In the genomic region with DNA sequence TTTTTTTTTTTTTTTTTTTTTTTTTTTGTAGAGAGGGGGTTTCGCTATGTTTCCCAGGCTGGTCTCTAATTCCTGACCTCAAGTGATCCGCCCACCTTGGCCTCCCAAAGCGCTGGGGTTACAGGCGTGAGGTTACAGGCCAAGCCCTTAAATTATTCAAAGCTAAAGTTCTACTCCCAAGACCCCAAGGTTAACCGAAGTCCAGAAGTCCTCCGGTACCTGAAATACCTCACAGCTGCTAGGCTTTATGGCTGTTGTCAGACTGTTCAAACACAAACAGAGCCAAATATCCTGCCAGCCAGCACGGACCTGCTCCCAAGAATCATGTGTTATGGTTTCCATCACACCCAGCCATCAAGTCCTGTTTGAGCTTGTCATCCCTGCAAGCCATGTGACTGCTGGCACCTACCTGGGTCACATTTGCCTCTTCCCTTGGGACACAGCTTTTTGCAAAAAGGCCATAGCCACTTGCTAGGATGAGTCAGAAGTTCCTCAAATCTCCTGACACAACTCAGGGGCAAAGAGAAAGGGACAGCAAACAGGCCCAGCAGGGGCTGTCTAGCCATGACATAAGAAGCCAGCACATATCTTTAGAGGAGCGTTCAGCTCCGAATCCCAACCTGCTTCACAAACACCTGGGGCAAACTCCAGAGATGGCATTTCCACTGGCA, we compare ENCODE assay signal across 13 cellular contexts.
DNase-seq lines count a peak whose midpoint lies in the region; ATAC-seq, FAIRE-seq and TF ChIP-seq lines count a peak whose summit lies in the region.
"Had no signal": no experiment of that assay in that cellular context is flagged by ENCODE, and none has a peak within 500 bp of the region (broad histone marks: within the 10 kb centered on the region; RNA-seq: fewer than 3 reads in every experiment).

No MANE protein-coding gene starts in this region.

- WGBS in transverse colon (ENCODE audit: low coverage in 1 of 2), 2 donors, result 44% methylated on average over 9 of the region's 9 CpGs; no CpG with 5 or more reads in 1 of the 2 donors

- POLR2A ChIA-PET in activated B cell treated with CpG ODN at 0.5 μM for 24 hours (lab: Charles Lee), result interaction anchor here (0.6 to 1.3 kb wide), 5 partner anchors 12 to 148 kb away, joined by 3 to 8 read pairs (median 5); no protein-coding TSS in a partner anchor

- TF ChIP-seq EP300 in transverse colon (IDR thresholded peaks at IDR 0.05; ENCODE audit: low read depth), result no peak

- no peaks in the 10 kb centered on the region for H3K36me3 ChIP-seq in transverse colon
- H3K36me3 ChIP-seq: MG63 had no signal

- no peak for TF ChIP-seq POLR2A in transverse colon (IDR thresholded peaks at IDR 0.05)
- TF ChIP-seq POLR2A in GM12891 (IDR thresholded peaks at IDR 0.05; ENCODE audit: low read depth, low read length), result no peak

- peaks cover 3% of the 10 kb centered on the region for H3K9me3 Mint-ChIP-seq in activated B cell treated with CpG ODN at 0.5 μM for 24 hours
- H3K9me3 Mint-ChIP-seq: nephron had no signal

- TF ChIP-seq CTCF in activated B cell treated with CpG ODN at 0.5 μM for 24 hours (IDR thresholded peaks at IDR 0.05), result no peak
- no peak for TF ChIP-seq CTCF in transverse colon (IDR thresholded peaks at IDR 0.05)

- intact Hi-C loops in activated B cell treated with CpG ODN at 0.5 μM for 24 hours (cut with micrococcal nuclease), result no loop called here
- intact Hi-C loops in transverse colon (cut with DNase I; ENCODE audit: low total_unique reads), result no loop called here

- no peak overlapping the region for H3K27ac ChIP-seq in transverse colon

- H3K36me3 Mint-ChIP-seq in activated B cell treated with CpG ODN at 0.5 μM for 24 hours (ENCODE audit: low read depth), result no peaks in the 10 kb centered on the region

- no peak overlapping the region for H3K4me3 ChIP-seq in transverse colon
- H3K4me3 ChIP-seq: MG63 had no signal

- no peaks in the 10 kb centered on the region for H3K27me3 ChIP-seq in transverse colon
- H3K27me3 ChIP-seq: MG63 had no signal

- CTCF ChIA-PET in activated B cell treated with CpG ODN at 0.5 μM for 24 hours (lab: Charles Lee), result no interaction called here

- ATAC-seq in activated B cell treated with CpG ODN at 0.5 μM for 24 hours (ENCODE audit: low read depth) (peak; percentile 69), HG03095 (IDR thresholded peaks at IDR 0.05; ENCODE audit: unreplicated experiment) (no peak), HG03025 (IDR thresholded peaks at IDR 0.05; ENCODE audit: low FRiP score, unreplicated experiment) (no peak)

- peaks cover 37% of the 10 kb centered on the region for H3K4me1 Mint-ChIP-seq in activated B cell treated with CpG ODN at 0.5 μM for 24 hours

- in situ Hi-C loops in transverse colon (cut with MboI; ENCODE audit: low pct_ligation_motif_present in 1 of 4, low pct_unique_long_range_greater_than_20kb in 1 of 4, low sequenced_read_pairs in 3 of 4), result no loop called here

- no peak overlapping the region for H3K4me3 Mint-ChIP-seq in activated B cell treated with CpG ODN at 0.5 μM for 24 hours
- H3K4me3 Mint-ChIP-seq: nephron had no signal

- no peaks in the 10 kb centered on the region for H3K9me3 ChIP-seq in transverse colon
- H3K9me3 ChIP-seq: MG63 had no signal

- no peak for FAIRE-seq in GM12891 (lab: Jason Lieb, UNC)

- DNase-seq in activated CD8-positive, alpha-beta memory T cell treated with anti-CD3 and anti-CD28 coated beads for 24 hours, result peak; percentile 48
- no peak for DNase-seq in activated CD8-positive, alpha-beta memory T cell treated with anti-CD3 and anti-CD28 coated beads, Interleukin-2, amount 50 U/mL, for 4 hours
- no peak for DNase-seq in activated B cell treated with CpG ODN at 0.5 μM for 24 hours
- DNase-seq in left kidney (ENCODE audit: low read depth, low spot score), result peak; percentile 29
- peak; percentile 52 for DNase-seq in transverse colon
- no peak for DNase-seq in GM12891 (ENCODE audit: insufficient read length, low spot score)
- DNase-seq: activated CD4-positive, alpha-beta T cell treated with anti-CD3 and anti-CD28 coated beads for 48 hours; activated gamma-delta T cell treated with Interleukin-2 at 50 U/mL for 16 hours; caudate nucleus; MG63 had no signal

- H3K27ac Mint-ChIP-seq in activated B cell treated with CpG ODN at 0.5 μM for 24 hours, result peak overlapping the region; percentile 25
- H3K27ac Mint-ChIP-seq: nephron had no signal

- H3K4me1 ChIP-seq in transverse colon, result peaks cover 0 to 23% (median 4%) of the 10 kb centered on the region in 4 donors

- H3K27me3 Mint-ChIP-seq in activated B cell treated with CpG ODN at 0.5 μM for 24 hours, result no peaks in the 10 kb centered on the region

TF ChIP-seq in GM12891, 5 proteins besides CTCF, POLR2A, EP300 and RAD21:
- TF ChIP-seq POLR2AphosphoS5 (IDR thresholded peaks at IDR 0.05; ENCODE audit: low read depth, low read length) (no peak), POU2F2 (IDR thresholded peaks at IDR 0.05; ENCODE audit: low read depth, low read length) (no peak), SPI1 (IDR thresholded peaks at IDR 0.05; ENCODE audit: low read depth, low read length) (no peak), TAF1 (IDR thresholded peaks at IDR 0.05; ENCODE audit: low read depth, low read length) (no peak), PAX5 (IDR thresholded peaks at IDR 0.05; ENCODE audit: insufficient read depth, low read length, severe bottlenecking) (no peak)

Comparison
In these comparisons a context has a peak if more than half of its experiments do, and no peak if none do; other contexts are left out.
1. DNase-seq: peak in activated CD8-positive, alpha-beta memory T cell treated with anti-CD3 and anti-CD28 coated beads for 24 hours (single experiment), left kidney (single experiment) and transverse colon (single experiment); none in activated CD8-positive, alpha-beta memory T cell treated with anti-CD3 and anti-CD28 coated beads, Interleukin-2, amount 50 U/mL, for 4 hours (single experiment), activated B cell treated with CpG ODN at 0.5 μM for 24 hours (single experiment) and GM12891 (single experiment).